Comparison of ENCODE assay signal across 1 cellular context in the genomic region with DNA sequence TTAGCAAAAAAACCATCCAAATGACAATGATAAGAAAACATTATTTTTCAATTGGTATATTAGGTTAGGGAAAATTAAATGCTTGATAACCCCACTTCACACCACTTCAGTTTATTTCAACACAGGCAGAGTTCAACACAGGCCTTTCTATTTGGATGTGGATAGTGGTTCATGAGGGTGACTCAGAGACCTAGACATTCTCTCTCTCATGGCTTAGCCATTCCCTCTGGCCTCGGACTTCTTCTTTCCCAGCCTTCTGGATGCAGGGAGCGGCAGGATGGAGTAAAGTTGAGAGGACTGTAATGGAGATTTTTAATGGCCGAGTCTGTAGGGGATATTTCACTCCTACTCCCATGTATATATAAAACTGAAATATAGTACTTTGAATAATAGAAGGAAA.
TF ChIP-seq lines count a peak whose summit lies in the region.

No MANE protein-coding gene starts in this region.

TF ChIP-seq in IMR-90, 13 proteins besides CTCF, POLR2A, EP300 and RAD21:
- no peak for TF ChIP-seq SMC3 (IDR thresholded peaks at IDR 0.05; ENCODE audit: low read depth, low read length)
TF ChIP-seq in IMR-90: peak in this region for 0.
